Comparison of ENCODE assay signal across 22 cellular contexts in genomic region chr3:130692455-130692854, GRCh38. TPM values are rescaled to one million over a fixed set of nuclear protein-coding genes. Genes with fewer than 3 reads are reported as not detected.
DNase-seq lines count a peak whose midpoint lies in the region; ATAC-seq and TF ChIP-seq lines count a peak whose summit lies in the region.
"Had no signal": no experiment of that assay in that cellular context is flagged by ENCODE, and none has a peak within 500 bp of the region (broad histone marks: within the 10 kb centered on the region; RNA-seq: fewer than 3 reads in every experiment).

No MANE protein-coding gene starts in this region.

- no peak overlapping the region for H3K27ac ChIP-seq in mammary epithelial cell (ENCODE audit: insufficient read depth, low read depth, low read length)
- no peak overlapping the region for H3K27ac ChIP-seq in GM23248
- H3K27ac ChIP-seq: brain microvascular endothelial cell, C4-2B, coronary artery, hepatocyte, VCaP had no signal

- H3K27me3 ChIP-seq in mammary epithelial cell (ENCODE audit: insufficient read depth, low read length) = no peaks in the 10 kb centered on the region
- no peaks in the 10 kb centered on the region for H3K27me3 ChIP-seq in GM23248 (replicated peaks; ENCODE audit: insufficient read depth)
- H3K27me3 ChIP-seq: brain microvascular endothelial cell, hepatocyte had no signal

- in situ Hi-C loops in mammary epithelial cell (cut with MboI; ENCODE audit: low sequenced_read_pairs in 2 of 2) = no loop called here
- in situ Hi-C loops in GM23248 (cut with MboI) = no loop called here

- H3K4me1 ChIP-seq in mammary epithelial cell (ENCODE audit: insufficient read depth, low read length) (peaks cover 3% of the 10 kb centered on the region), GM23248 (ENCODE audit: insufficient read depth) (peaks cover 21% of the 10 kb centered on the region)

- H3K9me2 ChIP-seq in GM23248 (ENCODE audit: insufficient read depth) = no peaks in the 10 kb centered on the region

- H3F3A ChIP-seq in GM23248 (ENCODE audit: insufficient read depth) = no peaks in the 10 kb centered on the region

- H3K9me3 ChIP-seq in mammary epithelial cell (replicated peaks; ENCODE audit: insufficient read depth, low read length) (no peaks in the 10 kb centered on the region), GM23248 (ENCODE audit: low read depth) (no peaks in the 10 kb centered on the region)

- no TSS peak for BruUV-seq in mammary epithelial cell (replicated peaks; lab: Mats Ljungman, UMichigan)

- no peak for ATAC-seq in GM18870 (IDR thresholded peaks at IDR 0.05; ENCODE audit: unreplicated experiment)
- ATAC-seq: activated naive CD8-positive, alpha-beta T cell treated with anti-CD3 and anti-CD28 coated beads, Interleukin-2, amount 50 U/mL, for 24 hours; stimulated activated naive CD8-positive, alpha-beta T cell treated with anti-CD3 and anti-CD28 coated beads, Interleukin-15, Interleukin-2, amounts not matched to agents 100 U/mL and 50 U/mL, for 24 hours had no signal

- CTCF ChIA-PET in mammary epithelial cell (lab: Charles Lee; ENCODE audit: low non-redundant PET) = no interaction called here

- H3K4me3 ChIP-seq in mammary epithelial cell (replicated peaks in 1 of 3; ENCODE audit: insufficient read depth in 1 of 3, low read depth in 2 of 3, low read length in 3 of 3) (no peak overlapping the region), GM23248 (no peak overlapping the region)
- H3K4me3 ChIP-seq: coronary artery, hepatocyte, smooth muscle cell had no signal

- WGBS in mammary epithelial cell (ENCODE audit: low coverage, missing lambda C conversion rate) = 33% methylated on average over 1 of the region's 1 CpG
- WGBS in GM23248 (ENCODE audit: low coverage in 1 of 2, low lambda C conversion rate in 2 of 2, missing lambda C conversion rate in 2 of 2), 2 experiments = 70 to 79% methylated on average over 1 of the region's 1 CpG

- no peak for TF ChIP-seq CTCF in mammary epithelial cell (conservative IDR thresholded peaks at IDR 0.05 in 1 of 2, IDR thresholded peaks at IDR 0.05 in 1 of 2; ENCODE audit: extremely low read depth in 1 of 2, insufficient read depth in 1 of 2, low read depth in 1 of 2, low read length in 2 of 2)

- H4K20me1 ChIP-seq in mammary epithelial cell (ENCODE audit: insufficient read depth, low read length) (no peaks in the 10 kb centered on the region), GM23248 (ENCODE audit: insufficient read depth) (no peaks in the 10 kb centered on the region)

- H3K36me3 ChIP-seq in mammary epithelial cell (ENCODE audit: insufficient read depth, low read length) = peaks cover 3% of the 10 kb centered on the region
- peaks cover 3% of the 10 kb centered on the region; the same call in 1 of the 2 replicates for H3K36me3 ChIP-seq in GM23248 (ENCODE audit: low read depth)

- dilution Hi-C loops in mammary epithelial cell (cut with HindIII; ENCODE audit: low sequenced_read_pairs) = no loop called here

- intact Hi-C loops in mammary epithelial cell (cut with micrococcal nuclease) = loop anchor here (10.0 kb wide), 1 partner anchor 418 kb away; no protein-coding TSS in a partner anchor

- no peak overlapping the region for H3K9ac ChIP-seq in mammary epithelial cell (ENCODE audit: insufficient read depth, low read length)
- no peak overlapping the region for H3K9ac ChIP-seq in GM23248

- H3K79me2 ChIP-seq in mammary epithelial cell (ENCODE audit: insufficient read depth, low read length) (no peaks in the 10 kb centered on the region), GM23248 (ENCODE audit: insufficient read depth) (no peaks in the 10 kb centered on the region)
- H3K79me2 ChIP-seq: hepatocyte had no signal

- H3K4me2 ChIP-seq in mammary epithelial cell (ENCODE audit: insufficient read depth, low read depth, low read length) (no peak overlapping the region), GM23248 (ENCODE audit: unreplicated experiment) (no peak overlapping the region)
- H3K4me2 ChIP-seq: hepatocyte, smooth muscle cell had no signal

- H2AFZ ChIP-seq in mammary epithelial cell (ENCODE audit: low read depth, low read length) (no peak overlapping the region), GM23248 (no peak overlapping the region)
- H2AFZ ChIP-seq: hepatocyte had no signal

- DNase-seq in ELR (ENCODE audit: low read depth) (peak; percentile 71), M059J (ENCODE audit: low read depth) (peak; percentile 17), mammary epithelial cell (peak; percentile 73), iris pigment epithelial cell (ENCODE audit: low read depth) (peak; percentile 53), GM23248 (no peak), NCI-H2107 (lab: John Stamatoyannopoulos, UW) (no peak), NCI-H1105 treated with DMSO at 0.1 percent for 48 hours (lab: John Stamatoyannopoulos, UW) (no peak)
- DNase-seq: activated CD8-positive, alpha-beta memory T cell treated with anti-CD3 and anti-CD28 coated beads, Interleukin-2, amount 50 U/mL, for 48 hours; activated naive CD8-positive, alpha-beta T cell treated with anti-CD3 and anti-CD28 coated beads, Interleukin-2, amount 50 U/mL, for 24 hours; brain microvascular endothelial cell; H7; NCI-H1694; NCI-H82; SIG-M5; stimulated activated CD4-positive, alpha-beta T cell treated with anti-CD3 and anti-CD28 coated beads, Interleukin-2, amount 100 ng/mL, for 48 hours; stimulated activated naive CD8-positive, alpha-beta T cell treated with anti-CD3 and anti-CD28 coated beads, Interleukin-15, Interleukin-2, amounts not matched to agents 100 U/mL and 50 U/mL, for 24 hours had no signal

RNA-seq across cellular contexts. Expression of gene PIK3R4, which starts 54.2 kb away (rescaled TPM):
- 52.4 and 60.2 TPM in 2 replicates for total RNA-seq in M059J (2014; rRNA removed; shearing (Covaris generic))
- total RNA-seq in mammary epithelial cell = 10 to 100 TPM; 19.1 to 31.5 TPM
- 53.7 TPM for polyA plus RNA-seq in mammary epithelial cell
- polyA minus RNA-seq in mammary epithelial cell = 79.1 TPM
- total RNA-seq in GM23248 (2014; rRNA removed; shearing (Covaris generic)) = 19.1 and 26.9 TPM in 2 replicates
- polyA plus RNA-seq in GM23248 (2016; fragmentation: Nextera tagmentation; extraction: Ambion mirVana) = 15.9 and 20.1 TPM in 2 replicates

Comparison
In these comparisons a context has a peak if more than half of its experiments do, and no peak if none do; other contexts are left out.
1. DNase-seq: peak in ELR (single experiment), M059J (single experiment), mammary epithelial cell (single experiment) and iris pigment epithelial cell (single experiment); none in GM23248 (single experiment), NCI-H2107 (single experiment) and NCI-H1105 treated with DMSO at 0.1 percent for 48 hours (single experiment).